ENCODE assay signal across 16 cellular contexts in genomic region chr17:66949501-66949900, GRCh38. TPM values are rescaled to one million over a fixed set of nuclear protein-coding genes. Genes with fewer than 3 reads are reported as not detected.
A peak's percentile ranks its signal among the peaks of the same experiment; 100 is the strongest.
DNase-seq lines count a peak whose midpoint lies in the region; ATAC-seq, FAIRE-seq and TF ChIP-seq lines count a peak whose summit lies in the region.
"Had no signal": no experiment of that assay in that cellular context is flagged by ENCODE, and none has a peak within 500 bp of the region (broad histone marks: within the 10 kb centered on the region; RNA-seq: fewer than 3 reads in every experiment).

No MANE protein-coding gene starts in this region.

- no peaks in the 10 kb centered on the region for H3K27me3 ChIP-seq in breast epithelium
- H3K27me3 ChIP-seq in PC-3 (ENCODE audit: low read length), result no peaks in the 10 kb centered on the region
- H3K27me3 ChIP-seq: cardiac muscle cell had no signal

- H3K9me3 ChIP-seq in breast epithelium, result no peaks in the 10 kb centered on the region
- H3K9me3 ChIP-seq in PC-3 (ENCODE audit: low read length), result no peaks in the 10 kb centered on the region

- no peaks in the 10 kb centered on the region for H4K20me1 ChIP-seq in PC-3 (ENCODE audit: low read length)

- no peak overlapping the region for H3K27ac Mint-ChIP-seq in MCF 10A (ENCODE audit: low read depth, unreplicated experiment)
- H3K27ac Mint-ChIP-seq: activated naive CD4-positive, alpha-beta T cell treated with anti-CD3 and anti-CD28 coated beads, Interleukin-2, amount 50 U/mL, for 24 hours; memory B cell; stimulated activated naive CD8-positive, alpha-beta T cell treated with anti-CD3 and anti-CD28 coated beads, Interleukin-15, Interleukin-2, amounts not matched to agents 100 ng/mL and 50 ng/mL, for 24 hours had no signal

- H3K9me3 Mint-ChIP-seq in MCF 10A (ENCODE audit: unreplicated experiment), result no peaks in the 10 kb centered on the region
- H3K9me3 Mint-ChIP-seq: activated naive CD4-positive, alpha-beta T cell treated with anti-CD3 and anti-CD28 coated beads, Interleukin-2, amount 50 U/mL, for 24 hours; stimulated activated naive CD8-positive, alpha-beta T cell treated with anti-CD3 and anti-CD28 coated beads, Interleukin-15, Interleukin-2, amounts not matched to agents 100 ng/mL and 50 ng/mL, for 24 hours had no signal

- FAIRE-seq in urothelium cell line (lab: Jason Lieb, UNC), result peak; percentile 87

- TF ChIP-seq CTCF in MCF 10A (IDR thresholded peaks at IDR 0.05; ENCODE audit: unreplicated experiment) (no peak), breast epithelium (IDR thresholded peaks at IDR 0.05) (no peak), PC-3 (conservative IDR thresholded peaks at IDR 0.05; ENCODE audit: low read depth, low read length) (no peak), fibroblast of the aortic adventitia (IDR thresholded peaks at IDR 0.05; ENCODE audit: insufficient read depth, low read length) (no peak)

- H3F3A ChIP-seq in PC-3 (ENCODE audit: low read length, unreplicated experiment), result peaks cover 11% of the 10 kb centered on the region

- H3K9me2 ChIP-seq in PC-3 (replicated peaks; ENCODE audit: low read length), result no peaks in the 10 kb centered on the region

- peaks cover 41% of the 10 kb centered on the region for H3K4me1 Mint-ChIP-seq in MCF 10A (ENCODE audit: insufficient read depth, unreplicated experiment)

- no peak overlapping the region for H2AFZ ChIP-seq in PC-3 (ENCODE audit: low read length)

- peaks cover 12 to 21% of the 10 kb centered on the region in 2 donors for H3K4me1 ChIP-seq in breast epithelium
- H3K4me1 ChIP-seq in PC-3 (ENCODE audit: insufficient read depth, low read length), result peaks cover 50% of the 10 kb centered on the region

- no peaks in the 10 kb centered on the region for H3K36me3 Mint-ChIP-seq in MCF 10A (ENCODE audit: insufficient read depth, unreplicated experiment)
- H3K36me3 Mint-ChIP-seq: activated naive CD4-positive, alpha-beta T cell treated with anti-CD3 and anti-CD28 coated beads, Interleukin-2, amount 50 U/mL, for 24 hours; memory B cell had no signal

- intact Hi-C loops in MCF 10A (cut with micrococcal nuclease) (no loop called here), breast epithelium (cut with DNase I; ENCODE audit: low total_unique reads) (no loop called here), PC-3 (cut with micrococcal nuclease) (no loop called here)

- BruUV-seq in MCF 10A (replicated peaks; lab: Mats Ljungman, UMichigan) (no TSS peak), PC-3 (replicated peaks; lab: Mats Ljungman, UMichigan) (no TSS peak)

- DNase-seq in MCF 10A (ENCODE audit: unreplicated experiment) (peak; percentile 65), breast epithelium (ENCODE audit: low spot score in 2 of 2) (no peak), PC-3 (peak; percentile 30), fibroblast of the aortic adventitia (ENCODE audit: low read depth) (peak; percentile 4), urothelium cell line (ENCODE audit: low spot score) (peak; percentile 76), NCI-H128 (lab: John Stamatoyannopoulos, UW; ENCODE audit: unreplicated experiment) (no peak)
- DNase-seq: effector CD8-positive, alpha-beta T cell; foreskin fibroblast; NCI-H446 had no signal

- H3K79me2 ChIP-seq in PC-3 (ENCODE audit: low read length), result no peaks in the 10 kb centered on the region

- H3K36me3 ChIP-seq in breast epithelium, result no peaks in the 10 kb centered on the region
- no peaks in the 10 kb centered on the region for H3K36me3 ChIP-seq in PC-3 (ENCODE audit: low read depth, low read length)
- H3K36me3 ChIP-seq: cardiac muscle cell had no signal

- no peak overlapping the region for H3K9ac ChIP-seq in PC-3 (ENCODE audit: low read length)

- CTCF ChIA-PET in MCF 10A (lab: Yijun Ruan, JAX), result interaction anchor here (0.6 kb wide), 1 partner anchor 10 kb away, joined by 3 read pairs; no protein-coding TSS in a partner anchor
- CTCF ChIA-PET in PC-3 (lab: Charles Lee), result no interaction called here

- H3K4me2 ChIP-seq in PC-3 (ENCODE audit: low read length), result no peak overlapping the region

- TF ChIP-seq POLR2A in breast epithelium (IDR thresholded peaks at IDR 0.05), result no peak

- H3K27me3 Mint-ChIP-seq in MCF 10A (ENCODE audit: insufficient read depth, unreplicated experiment), result peaks cover 7% of the 10 kb centered on the region

- POLR2A ChIA-PET in MCF 10A (lab: Yijun Ruan, JAX), result no interaction called here
- POLR2A ChIA-PET in PC-3 (lab: Charles Lee; ENCODE audit: unreplicated experiment), result no interaction called here

- ATAC-seq in PC-3 (no peak), GM21576 (IDR thresholded peaks at IDR 0.05; ENCODE audit: unreplicated experiment) (no peak), GM19463 (IDR thresholded peaks at IDR 0.05; ENCODE audit: unreplicated experiment) (no peak)

- no peak overlapping the region for H3K4me3 Mint-ChIP-seq in MCF 10A (ENCODE audit: unreplicated experiment)
- H3K4me3 Mint-ChIP-seq: activated naive CD4-positive, alpha-beta T cell treated with anti-CD3 and anti-CD28 coated beads, Interleukin-2, amount 50 U/mL, for 24 hours; memory B cell; stimulated activated naive CD8-positive, alpha-beta T cell treated with anti-CD3 and anti-CD28 coated beads, Interleukin-15, Interleukin-2, amounts not matched to agents 100 ng/mL and 50 ng/mL, for 24 hours had no signal

- peak overlapping the region in 1 of 2 donors; percentile 98 for H3K27ac ChIP-seq in breast epithelium
- no peak overlapping the region for H3K27ac ChIP-seq in PC-3 (ENCODE audit: low read length)
- H3K27ac ChIP-seq: cardiac muscle cell had no signal

- H3K4me3 ChIP-seq in breast epithelium, result no peak overlapping the region
- H3K4me3 ChIP-seq in PC-3 (ENCODE audit: low read length), result no peak overlapping the region
- H3K4me3 ChIP-seq in fibroblast of the aortic adventitia (ENCODE audit: low read depth, low read length), result no peak overlapping the region
- H3K4me3 ChIP-seq: cardiac muscle cell had no signal

RNA-seq across cellular contexts. Expression of gene CACNG4, which starts 15.0 kb away (rescaled TPM):
- total RNA-seq in MCF 10A (2022), result not detected in 2 replicates
- total RNA-seq in breast epithelium, result 1 to 10 TPM in 2 of 3 donors, not detected in 1; 2.6 to 7.3 TPM
- total RNA-seq in PC-3 (2014; rRNA removed), result 1.7 and 2.4 TPM in 2 replicates
- total RNA-seq in fibroblast of the aortic adventitia (ENCODE audit: low replicate concordance), result not detected in 2 replicates
- total RNA-seq: T-helper 2 cell treated with Interferon-gamma antibody and Interleukin-4, amounts not matched to agents 100 ng/mL and 5 ng/mL, for 36 hours had no signal

Comparison
In these comparisons a context has a peak if more than half of its experiments do, and no peak if none do; other contexts are left out.
1. DNase-seq: peak in MCF 10A (single experiment), PC-3 (single experiment), fibroblast of the aortic adventitia (single experiment) and urothelium cell line (single experiment); none in breast epithelium (0 of 2) and NCI-H128 (single experiment).